In genomic region chr11:35173011-35173511, GRCh38 we compare ENCODE assay signal across 8 cellular contexts. TPM values are rescaled to one million over a fixed set of nuclear protein-coding genes. Genes with fewer than 3 reads are reported as not detected.
DNase-seq lines count a peak whose midpoint lies in the region; ATAC-seq, FAIRE-seq and TF ChIP-seq lines count a peak whose summit lies in the region.

No MANE protein-coding gene starts in this region.

- no peak overlapping the region for H3K23ac ChIP-seq in H1 (ENCODE audit: insufficient read length)

- no peaks in the 10 kb centered on the region for H4K20me1 ChIP-seq in H1 (replicated peaks in 1 of 2; ENCODE audit: control insufficient read depth in 1 of 2, insufficient read depth in 2 of 2, low read length in 2 of 2)

- H4K5ac ChIP-seq in H1 (ENCODE audit: insufficient read length, low read depth, low read length) = no peak overlapping the region

- peak; percentile 51 for ATAC-seq in HG03469 (IDR thresholded peaks at IDR 0.05; ENCODE audit: unreplicated experiment)

- H4K91ac ChIP-seq in H1 (replicated peaks; ENCODE audit: insufficient read length, low read length) = no peak overlapping the region

- H3K9me3 ChIP-seq in H1 (ENCODE audit: insufficient read depth in 2 of 2, low read depth in 1 of 2, low read length in 1 of 2) (no peaks in the 10 kb centered on the region), stomach (no peaks in the 10 kb centered on the region)

- H3K4ac ChIP-seq in H1 (replicated peaks; ENCODE audit: insufficient read length, low read depth, low read length) = no peak overlapping the region

- no peak overlapping the region for H2AK5ac ChIP-seq in H1 (ENCODE audit: low read depth, low read length)

- H2AFZ ChIP-seq in H1 (ENCODE audit: low read length) = no peak overlapping the region

- H3K27me3 Mint-ChIP-seq in activated T-cell treated with anti-CD3 and anti-CD28 coated beads, Interleukin-2, amount 50 U/mL, for 24 hours = no peaks in the 10 kb centered on the region

- no peaks in the 10 kb centered on the region for H3K23me2 ChIP-seq in H1 (ENCODE audit: low read depth, low read length)

- H3K27ac Mint-ChIP-seq in activated T-cell treated with anti-CD3 and anti-CD28 coated beads, Interleukin-2, amount 50 U/mL, for 24 hours = peak overlapping the region; percentile 86

- no peak overlapping the region for H3K56ac ChIP-seq in H1 (replicated peaks; ENCODE audit: insufficient read length, low read depth, low read length)

- no peak overlapping the region for H3K9ac ChIP-seq in H1 (replicated peaks in 1 of 4; ENCODE audit: extremely low read depth in 1 of 4, low read depth in 3 of 4, low read length in 3 of 4)

- DNase-seq in activated T-cell treated with anti-CD3 and anti-CD28 coated beads, Interleukin-2, amount 50 U/mL, for 24 hours = no peak
- no peak for DNase-seq in activated T-cell treated with anti-CD3 and anti-CD28 coated beads for 4 hours
- no peak for DNase-seq in H1 (ENCODE audit: low read depth in 1 of 2, low spot score in 2 of 2)
- peak; percentile 34 for DNase-seq in stomach
- no peak for DNase-seq in DMS53 (lab: John Stamatoyannopoulos, UW)
- no peak for DNase-seq in D721Med (ENCODE audit: insufficient read length, low spot score)
- DNase-seq in activated gamma-delta T cell treated with Interleukin-2 at 50 U/mL for 16 hours = no peak

- CTCF ChIA-PET in H1 (lab: Charles Lee; ENCODE audit: partially characterized antibody) = interaction anchor here (0.7 to 1.1 kb wide), 3 partner anchors 9 to 14 kb away, joined by 3 to 4 read pairs (median 3); no protein-coding TSS in a partner anchor

- peaks cover 91% of the 10 kb centered on the region for H3K36me3 Mint-ChIP-seq in activated T-cell treated with anti-CD3 and anti-CD28 coated beads, Interleukin-2, amount 50 U/mL, for 24 hours (ENCODE audit: low read depth)

- no peak overlapping the region for H2BK5ac ChIP-seq in H1 (ENCODE audit: low read depth, low read length)

- peak overlapping the region; percentile 2; a peak in 1 of 4 replicates for H3K4me2 ChIP-seq in H1 (ENCODE audit: insufficient read depth in 1 of 2, low read depth in 2 of 2, low read length in 2 of 2)

- H3K18ac ChIP-seq in H1 (ENCODE audit: extremely low read depth, low read length) = no peak overlapping the region

- no peak overlapping the region for H3K4me3 ChIP-seq in H1 (ENCODE audit: extremely low read depth in 1 of 4, insufficient read depth in 2 of 4, low read depth in 3 of 4, low read length in 4 of 4)
- H3K4me3 ChIP-seq in stomach = no peak overlapping the region

- intact Hi-C loops in stomach (cut with DNase I; ENCODE audit: low total_unique reads) = no loop called here

- no peaks in the 10 kb centered on the region for H3K79me1 ChIP-seq in H1 (ENCODE audit: low read depth, low read length)

- H3K14ac ChIP-seq in H1 (ENCODE audit: insufficient read length) = no peak overlapping the region

- H3K27ac ChIP-seq in H1 (ENCODE audit: low read depth, low read length) (no peak overlapping the region), stomach (peak overlapping the region in 4 of 5 donors; percentile 42 to 85 (median 62))

- no peak overlapping the region for H2BK12ac ChIP-seq in H1 (ENCODE audit: low read depth, low read length)

- H2BK120ac ChIP-seq in H1 (replicated peaks; ENCODE audit: low read depth, low read length) = no peak overlapping the region

- H4K8ac ChIP-seq in H1 (ENCODE audit: extremely low read depth, insufficient read depth, low read length) = no peak overlapping the region

- H3K79me2 ChIP-seq in H1 (ENCODE audit: control insufficient read depth in 1 of 2, insufficient read depth in 2 of 2, low read length in 2 of 2) = no peaks in the 10 kb centered on the region

- WGBS in H1 (ENCODE audit: extremely low coverage in 1 of 2, insufficient coverage in 1 of 2, insufficient read length in 1 of 2, insufficient replicate concordance in 2 of 2, low coverage in 1 of 2, low lambda C conversion rate in 2 of 2, missing lambda C conversion rate in 1 of 2), 2 experiments = 70% methylated on average over 2 of the region's 2 CpGs; no CpG with 5 or more reads in 1 of the 2 experiments
- 6 to 19% (median 10%) methylated on average over 2 of the region's 2 CpGs for WGBS in stomach, 5 donors

- FAIRE-seq in H1 (lab: Jason Lieb, UNC) (no peak), D721Med (lab: Jason Lieb, UNC) (no peak)

- TF ChIP-seq RAD21 in H1 (IDR thresholded peaks at IDR 0.05 in 1 of 2, conservative IDR thresholded peaks at IDR 0.05 in 1 of 2; ENCODE audit: low read depth in 2 of 2, low read length in 2 of 2) = no peak

- POLR2A ChIA-PET in H1 (lab: Charles Lee; ENCODE audit: partially characterized antibody) = no interaction called here

- no peaks in the 10 kb centered on the region for H3K27me3 ChIP-seq in H1 (replicated peaks in 1 of 4; ENCODE audit: control insufficient read depth in 3 of 4, extremely low read depth in 1 of 4, insufficient read depth in 3 of 4, low read length in 3 of 4)
- no peaks in the 10 kb centered on the region for H3K27me3 ChIP-seq in stomach

- H3K36me3 ChIP-seq in H1 (ENCODE audit: control insufficient read depth in 2 of 4, insufficient read depth in 4 of 4, low read length in 3 of 4) (no peaks in the 10 kb centered on the region), stomach (peaks cover 9 to 20% (median 17%) of the 10 kb centered on the region in 4 donors)

- peaks cover 0 to 12% (median 6%) of the 10 kb centered on the region in 4 experiments; a peak in 4 of 7 replicates for H3K4me1 ChIP-seq in H1 (replicated peaks in 1 of 4; ENCODE audit: control insufficient read depth in 3 of 4, insufficient read depth in 4 of 4, low read length in 3 of 4)
- H3K4me1 ChIP-seq in stomach = peaks cover 34 to 91% (median 58%) of the 10 kb centered on the region in 4 donors

- TF ChIP-seq CTCF in H1 (IDR thresholded peaks at IDR 0.05; ENCODE audit: control extremely low read depth in 1 of 3, insufficient read depth in 1 of 3, low read depth in 1 of 3, low read length in 3 of 3) (no peak), stomach (IDR thresholded peaks at IDR 0.05) (no peak), D721Med (IDR thresholded peaks at IDR 0.05; ENCODE audit: insufficient read depth, missing control alignments) (no peak)

- no peak overlapping the region for H2BK15ac ChIP-seq in H1 (ENCODE audit: low read length)

- peaks cover 96% of the 10 kb centered on the region for H3K4me1 Mint-ChIP-seq in activated T-cell treated with anti-CD3 and anti-CD28 coated beads, Interleukin-2, amount 50 U/mL, for 24 hours (ENCODE audit: low read depth)

- no peak for TF ChIP-seq EP300 in H1 (IDR thresholded peaks at IDR 0.05; ENCODE audit: borderline replicate concordance in 1 of 2, low read depth in 2 of 2, low read length in 2 of 2)
- no peak for TF ChIP-seq EP300 in stomach (IDR thresholded peaks at IDR 0.05)

- H2BK20ac ChIP-seq in H1 (ENCODE audit: low read length) = no peak overlapping the region

- H3K4me3 Mint-ChIP-seq in activated T-cell treated with anti-CD3 and anti-CD28 coated beads, Interleukin-2, amount 50 U/mL, for 24 hours = peak overlapping the region; percentile 49

- no peak for TF ChIP-seq POLR2A in H1 (IDR thresholded peaks at IDR 0.05; ENCODE audit: control extremely low read depth in 1 of 2, low read depth in 2 of 2, low read length in 2 of 2)
- no peak for TF ChIP-seq POLR2A in stomach (IDR thresholded peaks at IDR 0.05)

- no peaks in the 10 kb centered on the region for H3K9me3 Mint-ChIP-seq in activated T-cell treated with anti-CD3 and anti-CD28 coated beads, Interleukin-2, amount 50 U/mL, for 24 hours

TF ChIP-seq in H1, 55 proteins besides CTCF, POLR2A, EP300 and RAD21:
- TF ChIP-seq RBBP5 (IDR thresholded peaks at IDR 0.05; ENCODE audit: borderline replicate concordance, low read depth, low read length) = no peak
- no peak for TF ChIP-seq BCL11A (IDR thresholded peaks at IDR 0.05; ENCODE audit: low read depth in 2 of 2, low read length in 2 of 2)
- TF ChIP-seq RXRA (IDR thresholded peaks at IDR 0.05; ENCODE audit: insufficient read depth, low read depth, low read length) = no peak
- no peak for TF ChIP-seq YY1 (IDR thresholded peaks at IDR 0.05; ENCODE audit: low read depth, low read length)
- no peak for TF ChIP-seq EGR1 (IDR thresholded peaks at IDR 0.05; ENCODE audit: borderline replicate concordance, low read depth, low read length)
- no peak for TF ChIP-seq NANOG (IDR thresholded peaks at IDR 0.05; ENCODE audit: insufficient read depth, low read depth, low read length, poor library complexity, severe bottlenecking)
- no peak for TF ChIP-seq CEBPB (IDR thresholded peaks at IDR 0.05; ENCODE audit: low read depth, low read length)
- no peak for TF ChIP-seq GTF2F1 (IDR thresholded peaks at IDR 0.05; ENCODE audit: borderline replicate concordance, low read depth, low read length)
- TF ChIP-seq GABPA (IDR thresholded peaks at IDR 0.05; ENCODE audit: borderline replicate concordance, insufficient read depth, low read length) = no peak
- no peak for TF ChIP-seq SRF (IDR thresholded peaks at IDR 0.05; ENCODE audit: low read depth, low read length)

RNA-seq across cellular contexts. Expression of gene CD44, which starts 34.1 kb away (rescaled TPM):
- total RNA-seq in H1 (2021; fragmentation: NEBNext Ultra II Directional; extraction: Animal tissue kit (Norgen Biotek cat#: 25700)) = 11.8 and 13.4 TPM in 2 replicates
- 9.9 and 13.7 TPM in 2 replicates for polyA plus RNA-seq in H1 (2011; rRNA removed)
- 8.9 TPM for polyA plus RNA-seq in H1 (2011; cell fraction: cytosol; rRNA removed)
- 13.7 TPM for polyA plus RNA-seq in H1 (2011; cell fraction: nucleus; rRNA removed)
- polyA plus RNA-seq in H1 (2012, experiment 1 of 2) = 10.0 to 13.9 TPM (median 12.5 TPM) in 4 replicates
- 4.9 TPM for polyA plus RNA-seq in H1 (2012, experiment 2 of 2)
- polyA plus RNA-seq in H1 (2013, experiment 1 of 2) = 18.4 TPM
- 22.9 TPM for polyA plus RNA-seq in H1 (2013, experiment 2 of 2)
- polyA minus RNA-seq in H1 (2011; rRNA and poly(A)+ RNA removed) = 18.6 and 28.2 TPM in 2 replicates
- polyA minus RNA-seq in H1 (2011; cell fraction: cytosol; rRNA and poly(A)+ RNA removed) = 9.8 TPM
- polyA minus RNA-seq in H1 (2011; cell fraction: nucleus; rRNA and poly(A)+ RNA removed) = 25.2 TPM
- 100 to 1,000 TPM in 3 of 5 donors, 10 to 100 TPM in 2; 47.5 to 229 (median 176) TPM for total RNA-seq in stomach
- polyA plus RNA-seq in stomach = 100 to 1,000 TPM in 1 of 3 donors, 10 to 100 TPM in 2; 52.4 to 125 (median 65.5) TPM
